ENCODE assay signal across 16 cellular contexts in the genomic region with DNA sequence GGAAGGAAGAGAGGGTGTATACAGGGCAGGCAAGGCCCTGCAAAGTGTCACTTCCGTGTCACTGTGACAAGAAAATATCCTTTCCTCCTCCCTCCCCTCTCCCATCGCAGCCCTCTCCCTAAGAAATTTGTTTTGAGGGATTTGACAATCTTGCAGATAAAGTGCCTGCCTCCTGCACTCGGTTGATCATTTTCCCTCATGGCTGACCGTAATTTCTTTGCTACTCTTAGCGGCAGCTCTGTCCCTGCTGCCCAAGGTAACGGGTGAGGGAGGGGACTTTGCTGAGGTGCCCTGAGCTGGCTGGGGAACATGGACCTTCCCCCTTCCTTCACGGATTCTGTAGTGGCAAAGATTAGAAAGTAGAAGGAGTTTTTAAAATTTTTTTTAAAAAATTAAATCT.
DNase-seq lines count a peak whose midpoint lies in the region; ATAC-seq and TF ChIP-seq lines count a peak whose summit lies in the region.
"Had no signal": no experiment of that assay in that cellular context is flagged by ENCODE, and none has a peak within 500 bp of the region (broad histone marks: within the 10 kb centered on the region; RNA-seq: fewer than 3 reads in every experiment).

No MANE protein-coding gene starts in this region.

- no peak overlapping the region for H4K91ac ChIP-seq in neuronal stem cell (ENCODE audit: low read depth, low read length, poor library complexity)

- WGBS in neuronal stem cell (ENCODE audit: extremely low coverage in 2 of 2, insufficient read length in 2 of 2, insufficient replicate concordance in 1 of 2), 2 donors, result no CpG with 5 or more reads among the region's 7 CpGs

- no peaks in the 10 kb centered on the region for H3K79me1 ChIP-seq in neuronal stem cell (ENCODE audit: low read depth, low read length)

- no peak for TF ChIP-seq CTCF in fibroblast of pulmonary artery (IDR thresholded peaks at IDR 0.05; ENCODE audit: low read length, missing control alignments)

- H3K18ac ChIP-seq in neuronal stem cell (ENCODE audit: low read length), result peak overlapping the region; percentile 55

- no peak overlapping the region for H3K9ac ChIP-seq in neuronal stem cell (ENCODE audit: low read depth, low read length, poor library complexity)

- H3K4me3 ChIP-seq in fibroblast of pulmonary artery (replicated peaks; ENCODE audit: low read depth, low read length) (peak overlapping the region; percentile 18), neuronal stem cell (ENCODE audit: low read length in 2 of 2) (peak overlapping the region in 1 of 2 donors; percentile 28)
- H3K4me3 ChIP-seq: transverse colon had no signal

- H3K4me1 ChIP-seq in neuronal stem cell (ENCODE audit: control insufficient read depth in 2 of 2, insufficient read depth in 1 of 2, low read depth in 1 of 2, low read length in 2 of 2), result peaks cover 42 to 67% of the 10 kb centered on the region in 2 donors

- peak overlapping the region; percentile 88 for H3K27ac ChIP-seq in neuronal stem cell (replicated peaks; ENCODE audit: low read length)
- H3K27ac ChIP-seq: neutrophil had no signal

- ATAC-seq in left ventricle myocardium superior, result peak; percentile 24

- H2AFZ ChIP-seq in neuronal stem cell (ENCODE audit: low read length), result no peak overlapping the region

- H3K9me3 ChIP-seq in neuronal stem cell (replicated peaks in 1 of 2; ENCODE audit: control insufficient read depth in 2 of 2, insufficient read depth in 1 of 2, low read depth in 1 of 2, low read length in 2 of 2), result no peaks in the 10 kb centered on the region
- H3K9me3 ChIP-seq: neutrophil, transverse colon had no signal

- H2BK12ac ChIP-seq in neuronal stem cell (ENCODE audit: low read length), result no peak overlapping the region

- H3K23ac ChIP-seq in neuronal stem cell (ENCODE audit: low read depth, low read length, poor library complexity), result no peak overlapping the region

- H3K4ac ChIP-seq in neuronal stem cell (ENCODE audit: low read length), result no peak overlapping the region

- H2AK5ac ChIP-seq in neuronal stem cell (ENCODE audit: low read depth, low read length), result no peak overlapping the region

- H4K8ac ChIP-seq in neuronal stem cell (ENCODE audit: low read depth, low read length), result no peak overlapping the region

- peak overlapping the region; percentile 29 for H3K4me2 ChIP-seq in neuronal stem cell (ENCODE audit: insufficient read depth, low read length, poor library complexity, severe bottlenecking)

- H2BK120ac ChIP-seq in neuronal stem cell (ENCODE audit: low read depth, low read length), result no peak overlapping the region

- no peak overlapping the region for H2BK15ac ChIP-seq in neuronal stem cell (ENCODE audit: low read length)

- no peak overlapping the region for H3K14ac ChIP-seq in neuronal stem cell (ENCODE audit: low read length)

- no peaks in the 10 kb centered on the region for H3K27me3 ChIP-seq in neuronal stem cell (ENCODE audit: control insufficient read depth in 3 of 3, insufficient read depth in 3 of 3, low read depth in 1 of 3, low read length in 3 of 3)
- H3K27me3 ChIP-seq: transverse colon had no signal

- H2BK5ac ChIP-seq in neuronal stem cell (ENCODE audit: low read length), result no peak overlapping the region

- no peak for DNase-seq in left ventricle myocardium superior
- no peak for DNase-seq in cardiac septum (ENCODE audit: low spot score)
- no peak for DNase-seq in fibroblast of pulmonary artery (ENCODE audit: low read depth)
- no peak for DNase-seq in neuronal stem cell (ENCODE audit: low spot score)
- no peak for DNase-seq in NCI-H2227 (lab: John Stamatoyannopoulos, UW; ENCODE audit: unreplicated experiment)
- DNase-seq in AG08396 (ENCODE audit: low spot score), result no peak
- no peak for DNase-seq in NOMO-1 treated with DMSO at 0.1 percent for 48 hours (lab: John Stamatoyannopoulos, UW; ENCODE audit: unreplicated experiment)
- DNase-seq in HCEC 1CT, result no peak
- DNase-seq: activated CD4-positive, alpha-beta memory T cell treated with anti-CD3 and anti-CD28 coated beads for 36 hours; activated naive CD8-positive, alpha-beta T cell treated with anti-CD3 and anti-CD28 coated beads for 36 hours; activated T-cell treated with anti-CD3 and anti-CD28 coated beads, Interleukin-2, amount 50 U/mL, for 48 hours; CD4-positive, alpha-beta memory T cell; NCI-H2107; NCI-H748 treated with DMSO at 0.1 percent for 48 hours; transverse colon had no signal

- H3K36me3 ChIP-seq in neuronal stem cell (replicated peaks in 1 of 2; ENCODE audit: control insufficient read depth in 2 of 2, insufficient read depth in 2 of 2, low read length in 2 of 2), result no peaks in the 10 kb centered on the region
- H3K36me3 ChIP-seq: neutrophil, transverse colon had no signal

- intact Hi-C loops in left ventricle myocardium superior (cut with micrococcal nuclease) (loop anchor here (10.0 kb wide), 3 partner anchors 256 to 404 kb away; no protein-coding TSS in a partner anchor), cardiac septum (cut with DNase I) (loop anchor here (5.0 to 10.0 kb wide), 3 partner anchors 177 to 654 kb away; a partner anchor contains a TSS)
